1 cellular context compared by ENCODE assay signal in the genomic region with DNA sequence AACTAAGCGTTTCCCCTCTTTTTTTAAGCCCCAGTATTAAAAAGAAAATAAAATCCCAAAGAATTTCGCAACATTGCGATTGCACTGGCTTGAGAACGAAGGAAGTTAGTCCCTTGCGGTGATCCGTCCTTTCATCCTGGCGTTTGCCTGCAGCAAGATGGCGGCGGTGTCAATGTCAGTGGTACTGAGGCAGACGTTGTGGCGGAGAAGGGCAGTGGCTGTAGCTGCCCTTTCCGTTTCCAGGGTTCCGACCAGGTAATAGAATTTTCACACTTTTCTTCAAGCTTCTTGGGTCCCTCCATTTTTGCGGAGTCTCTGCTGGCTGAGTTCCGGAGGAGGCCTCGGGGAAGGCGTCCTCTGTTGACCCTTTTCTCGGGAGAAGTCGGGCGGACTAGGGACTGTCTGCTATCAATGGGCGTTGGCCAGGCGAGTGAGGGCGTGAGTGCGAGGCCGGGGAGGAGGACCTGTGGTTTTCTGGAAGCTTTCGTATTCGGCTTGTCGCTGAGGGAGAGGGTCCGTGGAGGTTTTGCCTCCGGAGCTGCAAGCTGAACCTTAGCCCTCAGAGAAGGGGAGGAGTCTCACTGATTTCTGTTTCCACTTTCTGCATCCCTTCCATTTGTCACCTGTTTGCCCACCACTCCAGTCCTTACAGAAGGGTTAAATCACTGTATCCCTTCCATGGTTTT.
TF ChIP-seq lines count a peak whose summit lies in the region.

NDUFS4 (plus strand) TSS at position 134 of the 686 bp plus-strand sequence; CDS start at position 158, 24 bp downstream.

TF ChIP-seq in HEK293, 187 proteins besides CTCF, POLR2A, EP300 and RAD21 (continued from another document):
- TF ChIP-seq ZNF785 (tag by site-specific recombination; IDR thresholded peaks at IDR 0.05) = no peak
- TF ChIP-seq ZNF366 (tag by site-specific recombination; conservative IDR thresholded peaks at IDR 0.05) = peak; percentile 59
- TF ChIP-seq ZNF600 (tag by site-specific recombination; IDR thresholded peaks at IDR 0.05) = peak; percentile 33; the same call in 1 of the 2 replicates
- TF ChIP-seq, protein P1, sequence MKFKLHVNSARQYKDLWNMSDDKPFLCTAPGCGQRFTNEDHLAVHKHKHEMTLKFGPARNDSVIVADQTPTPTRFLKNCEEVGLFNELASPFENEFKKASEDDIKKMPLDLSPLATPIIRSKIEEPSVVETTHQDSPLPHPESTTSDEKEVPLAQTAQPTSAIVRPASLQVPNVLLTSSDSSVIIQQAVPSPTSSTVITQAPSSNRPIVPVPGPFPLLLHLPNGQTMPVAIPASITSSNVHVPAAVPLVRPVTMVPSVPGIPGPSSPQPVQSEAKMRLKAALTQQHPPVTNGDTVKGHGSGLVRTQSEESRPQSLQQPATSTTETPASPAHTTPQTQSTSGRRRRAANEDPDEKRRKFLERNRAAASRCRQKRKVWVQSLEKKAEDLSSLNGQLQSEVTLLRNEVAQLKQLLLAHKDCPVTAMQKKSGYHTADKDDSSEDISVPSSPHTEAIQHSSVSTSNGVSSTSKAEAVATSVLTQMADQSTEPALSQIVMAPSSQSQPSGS (tag by site-specific recombination; IDR thresholded peaks at IDR 0.05; ENCODE audit: low read depth) = no peak
- no peak for TF ChIP-seq ZNF248 (tag by site-specific recombination; IDR thresholded peaks at IDR 0.05)
- TF ChIP-seq ZNF501 (tag by site-specific recombination; IDR thresholded peaks at IDR 0.05) = peak; percentile 83; the same call in 1 of the 2 replicates
- no peak for TF ChIP-seq ZNF548 (tag by site-specific recombination; IDR thresholded peaks at IDR 0.05)
- TF ChIP-seq MYNN (tag by site-specific recombination; IDR thresholded peaks at IDR 0.05; ENCODE audit: borderline replicate concordance) = no peak
- TF ChIP-seq KLF17 (tag by site-specific recombination; IDR thresholded peaks at IDR 0.05) = peak; percentile 63; the same call in 1 of the 2 replicates
- no peak for TF ChIP-seq ZNF558 (tag by site-specific recombination; IDR thresholded peaks at IDR 0.05)
- TF ChIP-seq, protein P2, sequence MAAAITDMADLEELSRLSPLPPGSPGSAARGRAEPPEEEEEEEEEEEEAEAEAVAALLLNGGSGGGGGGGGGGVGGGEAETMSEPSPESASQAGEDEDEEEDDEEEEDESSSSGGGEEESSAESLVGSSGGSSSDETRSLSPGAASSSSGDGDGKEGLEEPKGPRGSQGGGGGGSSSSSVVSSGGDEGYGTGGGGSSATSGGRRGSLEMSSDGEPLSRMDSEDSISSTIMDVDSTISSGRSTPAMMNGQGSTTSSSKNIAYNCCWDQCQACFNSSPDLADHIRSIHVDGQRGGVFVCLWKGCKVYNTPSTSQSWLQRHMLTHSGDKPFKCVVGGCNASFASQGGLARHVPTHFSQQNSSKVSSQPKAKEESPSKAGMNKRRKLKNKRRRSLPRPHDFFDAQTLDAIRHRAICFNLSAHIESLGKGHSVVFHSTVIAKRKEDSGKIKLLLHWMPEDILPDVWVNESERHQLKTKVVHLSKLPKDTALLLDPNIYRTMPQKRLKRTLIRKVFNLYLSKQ (tag by site-specific recombination; IDR thresholded peaks at IDR 0.05; ENCODE audit: borderline replicate concordance) = no peak
- peak; percentile 69; the same call in 1 of the 2 replicates for TF ChIP-seq SCRT1 (tag by site-specific recombination; IDR thresholded peaks at IDR 0.05; ENCODE audit: borderline replicate concordance)
- no peak for TF ChIP-seq ZNF16 (tag by site-specific recombination; IDR thresholded peaks at IDR 0.05; ENCODE audit: low read depth)
- no peak for TF ChIP-seq GLI4 (tag by site-specific recombination; IDR thresholded peaks at IDR 0.05)
- TF ChIP-seq SP7 (tag by site-specific recombination; IDR thresholded peaks at IDR 0.05) = 0 out of 2 replicates have a peak, but pooled peaks have one; percentile 57
- no peak for TF ChIP-seq ZFP41 (tag by site-specific recombination; IDR thresholded peaks at IDR 0.05; ENCODE audit: borderline replicate concordance)
- no peak for TF ChIP-seq ZNF221 (tag by site-specific recombination; IDR thresholded peaks at IDR 0.05; ENCODE audit: borderline replicate concordance)
- no peak for TF ChIP-seq KLF16 (tag by site-specific recombination; IDR thresholded peaks at IDR 0.05)
- TF ChIP-seq ZBTB10 (tag by site-specific recombination; IDR thresholded peaks at IDR 0.05) = no peak
- peak; percentile 64 for TF ChIP-seq ZNF660 (tag by site-specific recombination; IDR thresholded peaks at IDR 0.05)
- TF ChIP-seq, protein P3, sequence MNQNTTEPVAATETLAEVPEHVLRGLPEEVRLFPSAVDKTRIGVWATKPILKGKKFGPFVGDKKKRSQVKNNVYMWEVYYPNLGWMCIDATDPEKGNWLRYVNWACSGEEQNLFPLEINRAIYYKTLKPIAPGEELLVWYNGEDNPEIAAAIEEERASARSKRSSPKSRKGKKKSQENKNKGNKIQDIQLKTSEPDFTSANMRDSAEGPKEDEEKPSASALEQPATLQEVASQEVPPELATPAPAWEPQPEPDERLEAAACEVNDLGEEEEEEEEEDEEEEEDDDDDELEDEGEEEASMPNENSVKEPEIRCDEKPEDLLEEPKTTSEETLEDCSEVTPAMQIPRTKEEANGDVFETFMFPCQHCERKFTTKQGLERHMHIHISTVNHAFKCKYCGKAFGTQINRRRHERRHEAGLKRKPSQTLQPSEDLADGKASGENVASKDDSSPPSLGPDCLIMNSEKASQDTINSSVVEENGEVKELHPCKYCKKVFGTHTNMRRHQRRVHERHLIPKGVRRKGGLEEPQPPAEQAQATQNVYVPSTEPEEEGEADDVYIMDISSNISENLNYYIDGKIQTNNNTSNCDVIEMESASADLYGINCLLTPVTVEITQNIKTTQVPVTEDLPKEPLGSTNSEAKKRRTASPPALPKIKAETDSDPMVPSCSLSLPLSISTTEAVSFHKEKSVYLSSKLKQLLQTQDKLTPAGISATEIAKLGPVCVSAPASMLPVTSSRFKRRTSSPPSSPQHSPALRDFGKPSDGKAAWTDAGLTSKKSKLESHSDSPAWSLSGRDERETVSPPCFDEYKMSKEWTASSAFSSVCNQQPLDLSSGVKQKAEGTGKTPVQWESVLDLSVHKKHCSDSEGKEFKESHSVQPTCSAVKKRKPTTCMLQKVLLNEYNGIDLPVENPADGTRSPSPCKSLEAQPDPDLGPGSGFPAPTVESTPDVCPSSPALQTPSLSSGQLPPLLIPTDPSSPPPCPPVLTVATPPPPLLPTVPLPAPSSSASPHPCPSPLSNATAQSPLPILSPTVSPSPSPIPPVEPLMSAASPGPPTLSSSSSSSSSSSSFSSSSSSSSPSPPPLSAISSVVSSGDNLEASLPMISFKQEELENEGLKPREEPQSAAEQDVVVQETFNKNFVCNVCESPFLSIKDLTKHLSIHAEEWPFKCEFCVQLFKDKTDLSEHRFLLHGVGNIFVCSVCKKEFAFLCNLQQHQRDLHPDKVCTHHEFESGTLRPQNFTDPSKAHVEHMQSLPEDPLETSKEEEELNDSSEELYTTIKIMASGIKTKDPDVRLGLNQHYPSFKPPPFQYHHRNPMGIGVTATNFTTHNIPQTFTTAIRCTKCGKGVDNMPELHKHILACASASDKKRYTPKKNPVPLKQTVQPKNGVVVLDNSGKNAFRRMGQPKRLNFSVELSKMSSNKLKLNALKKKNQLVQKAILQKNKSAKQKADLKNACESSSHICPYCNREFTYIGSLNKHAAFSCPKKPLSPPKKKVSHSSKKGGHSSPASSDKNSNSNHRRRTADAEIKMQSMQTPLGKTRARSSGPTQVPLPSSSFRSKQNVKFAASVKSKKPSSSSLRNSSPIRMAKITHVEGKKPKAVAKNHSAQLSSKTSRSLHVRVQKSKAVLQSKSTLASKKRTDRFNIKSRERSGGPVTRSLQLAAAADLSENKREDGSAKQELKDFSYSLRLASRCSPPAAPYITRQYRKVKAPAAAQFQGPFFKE (tag by site-specific recombination; IDR thresholded peaks at IDR 0.05; ENCODE audit: borderline replicate concordance) = no peak
- TF ChIP-seq ZNF292 (tag by site-specific recombination; IDR thresholded peaks at IDR 0.05; ENCODE audit: borderline replicate concordance, low read depth) = no peak
- no peak for TF ChIP-seq ZNF423 (tag by site-specific recombination; IDR thresholded peaks at IDR 0.05)
- no peak for TF ChIP-seq ZNF585B (tag by site-specific recombination; IDR thresholded peaks at IDR 0.05)
- no peak for TF ChIP-seq GLIS1 (tag by site-specific recombination; IDR thresholded peaks at IDR 0.05)
- TF ChIP-seq ZNF140 (tag by site-specific recombination; IDR thresholded peaks at IDR 0.05) = no peak
- TF ChIP-seq ZBTB48 (tag by site-specific recombination; IDR thresholded peaks at IDR 0.05) = peak; percentile 98
- no peak for TF ChIP-seq ZNF530 (tag by site-specific recombination; IDR thresholded peaks at IDR 0.05; ENCODE audit: low read depth)
- peak; percentile 40 for TF ChIP-seq ZBTB11 (tag by site-specific recombination; conservative IDR thresholded peaks at IDR 0.05; ENCODE audit: low read depth)
- TF ChIP-seq ZNF830 (tag by site-specific recombination; IDR thresholded peaks at IDR 0.05; ENCODE audit: low read depth) = no peak
- TF ChIP-seq ZNF146 (tag by site-specific recombination; IDR thresholded peaks at IDR 0.05) = no peak
- TF ChIP-seq ZXDB (tag by site-specific recombination; IDR thresholded peaks at IDR 0.05) = peak; percentile 72
- TF ChIP-seq ZNF404 (tag by site-specific recombination; IDR thresholded peaks at IDR 0.05) = no peak
- TF ChIP-seq ZNF155 (tag by site-specific recombination; IDR thresholded peaks at IDR 0.05) = no peak
- TF ChIP-seq HIC1 (tag by site-specific recombination; IDR thresholded peaks at IDR 0.05) = no peak
- TF ChIP-seq ZNF623 (tag by site-specific recombination; IDR thresholded peaks at IDR 0.05) = no peak
- peak; percentile 95 for TF ChIP-seq ZNF335 (tag by site-specific recombination; conservative IDR thresholded peaks at IDR 0.05)
- no peak for TF ChIP-seq ZNF560 (tag by site-specific recombination; IDR thresholded peaks at IDR 0.05; ENCODE audit: borderline replicate concordance)
- TF ChIP-seq ZNF544 (tag by site-specific recombination; IDR thresholded peaks at IDR 0.05) = no peak
